In genomic region chr20:63635431-63636141, GRCh38 we compare ENCODE assay signal across 8 cellular contexts. TPM values are rescaled to one million over a fixed set of nuclear protein-coding genes. Genes with fewer than 3 reads are reported as not detected.
DNase-seq lines count a peak whose midpoint lies in the region; ATAC-seq and TF ChIP-seq lines count a peak whose summit lies in the region.

No MANE protein-coding gene starts in this region.

- intact Hi-C loops in ascending aorta (cut with DNase I): loop anchor here (5.0 kb wide), 1 partner anchor 412 kb away; the partner anchor contains the start of gene SOX18

- no peaks in the 10 kb centered on the region for H3K27me3 ChIP-seq in ascending aorta
- H3K27me3 ChIP-seq in suprapubic skin: no peaks in the 10 kb centered on the region

- H3K9me3 ChIP-seq in ascending aorta (no peaks in the 10 kb centered on the region), suprapubic skin (no peaks in the 10 kb centered on the region)

- H3K4me1 ChIP-seq in ascending aorta: no peaks in the 10 kb centered on the region
- peaks cover 24% of the 10 kb centered on the region for H3K4me1 ChIP-seq in suprapubic skin

- TF ChIP-seq CTCF in ascending aorta (IDR thresholded peaks at IDR 0.05) (no peak), suprapubic skin (IDR thresholded peaks at IDR 0.05) (no peak)

- DNase-seq in T-helper 9 cell (peak; percentile 60), ascending aorta (ENCODE audit: low spot score in 2 of 2) (no peak), NCI-H2107 (lab: John Stamatoyannopoulos, UW) (no peak), NCI-H1105 treated with DMSO at 0.1 percent for 48 hours (lab: John Stamatoyannopoulos, UW) (no peak), suprapubic skin (ENCODE audit: low spot score in 2 of 2) (no peak)
- DNase-seq in central memory CD4-positive, alpha-beta T cell: peak; percentile 90
- peak; percentile 50 to 56 for DNase-seq in stimulated activated CD8-positive, alpha-beta memory T cell treated with anti-CD3 and anti-CD28 coated beads, Interleukin-4, amount 100 ng/mL, for 4 hours (ENCODE audit: low read depth in 2 of 2, low spot score in 1 of 2)

- no peak for TF ChIP-seq POLR2A in suprapubic skin (IDR thresholded peaks at IDR 0.05)

- no peaks in the 10 kb centered on the region for H3K36me3 ChIP-seq in ascending aorta
- no peaks in the 10 kb centered on the region for H3K36me3 ChIP-seq in suprapubic skin

- peak; percentile 35 for ATAC-seq in GM21825 (IDR thresholded peaks at IDR 0.05; ENCODE audit: unreplicated experiment)

- WGBS in suprapubic skin: 87% methylated on average over 15 of the region's 15 CpGs

- H3K4me3 ChIP-seq in ascending aorta (no peak overlapping the region), suprapubic skin (no peak overlapping the region)

- H3K27ac ChIP-seq in ascending aorta (no peak overlapping the region), suprapubic skin (no peak overlapping the region)

- TF ChIP-seq EP300 in suprapubic skin (IDR thresholded peaks at IDR 0.05): no peak

RNA-seq across cellular contexts. Expression of gene GMEB2, which starts 8.7 kb away (rescaled TPM):
- total RNA-seq in ascending aorta (14.0 TPM), suprapubic skin (10 to 100 TPM; 15.5 to 18.5 (median 16.4) TPM)

RNA-seq across cellular contexts. Expression of gene STMN3, which starts 17.6 kb away (rescaled TPM):
- total RNA-seq in ascending aorta (37.0 TPM), suprapubic skin (10 to 100 TPM; 14.2 to 20.7 (median 17.0) TPM)

RNA-seq across cellular contexts. Expression of gene RTEL1, which starts 22.5 kb away (rescaled TPM):
- total RNA-seq in ascending aorta: 80.6 TPM
- total RNA-seq in suprapubic skin: 10 to 100 TPM in 2 of 4 donors, 1 to 10 TPM in 2; 6.9 to 26.6 (median 13.9) TPM

Comparison
In these comparisons a context has a peak if more than half of its experiments do, and no peak if none do; other contexts are left out.
1. DNase-seq: peak in T-helper 9 cell (single experiment), central memory CD4-positive, alpha-beta T cell (single experiment) and stimulated activated CD8-positive, alpha-beta memory T cell treated with anti-CD3 and anti-CD28 coated beads, Interleukin-4, amount 100 ng/mL, for 4 hours (2 of 2); none in ascending aorta (0 of 2), NCI-H2107 (single experiment), NCI-H1105 treated with DMSO at 0.1 percent for 48 hours (single experiment) and suprapubic skin (0 of 2).